In genomic region chr17:68539536-68540469, GRCh38 we compare ENCODE assay signal across 10 cellular contexts. TPM values are rescaled to one million over a fixed set of nuclear protein-coding genes. Genes with fewer than 3 reads are reported as not detected.
DNase-seq lines count a peak whose midpoint lies in the region; ATAC-seq and TF ChIP-seq lines count a peak whose summit lies in the region.
"Had no signal": no experiment of that assay in that cellular context is flagged by ENCODE, and none has a peak within 500 bp of the region (broad histone marks: within the 10 kb centered on the region; RNA-seq: fewer than 3 reads in every experiment).

No MANE protein-coding gene starts in this region.

- H3K9me3 ChIP-seq in endodermal cell (ENCODE audit: control insufficient read depth, low read length), result no peaks in the 10 kb centered on the region
- H3K9me3 ChIP-seq in neural progenitor cell (ENCODE audit: low read depth), result no peaks in the 10 kb centered on the region
- H3K9me3 ChIP-seq: body of pancreas had no signal

- H3K4me3 Mint-ChIP-seq in endodermal cell (no peak overlapping the region), neural progenitor cell (no peak overlapping the region)

- H3K4me1 Mint-ChIP-seq in endodermal cell (no peaks in the 10 kb centered on the region), neural progenitor cell (no peaks in the 10 kb centered on the region)

- H3K36me3 Mint-ChIP-seq in endodermal cell (ENCODE audit: low read depth) (peaks cover 73% of the 10 kb centered on the region), neural progenitor cell (peaks cover 24% of the 10 kb centered on the region)

- DNase-seq in DMS53 (lab: John Stamatoyannopoulos, UW) (peak; percentile 64), HuH-7 (ENCODE audit: low spot score) (peak; percentile 23), endodermal cell (peak; percentile 79), neural progenitor cell (ENCODE audit: low spot score) (peak; percentile 24), SKM-1 (lab: John Stamatoyannopoulos, UW; ENCODE audit: unreplicated experiment) (no peak), germinal center (ENCODE audit: low spot score) (no peak), GM19240 (ENCODE audit: insufficient read length, low spot score) (no peak)
- DNase-seq: NCI-H446 had no signal

- no peaks in the 10 kb centered on the region for H3K27me3 ChIP-seq in endodermal cell (ENCODE audit: control insufficient read depth, insufficient read depth, low read length, poor library complexity, severe bottlenecking)
- no peaks in the 10 kb centered on the region for H3K27me3 ChIP-seq in neural progenitor cell
- H3K27me3 ChIP-seq: body of pancreas had no signal

- no peak overlapping the region for H2AFZ ChIP-seq in neural progenitor cell (replicated peaks)

- H3K9me3 Mint-ChIP-seq in endodermal cell (no peaks in the 10 kb centered on the region), neural progenitor cell (no peaks in the 10 kb centered on the region)

- no peaks in the 10 kb centered on the region for H4K20me1 ChIP-seq in neural progenitor cell (ENCODE audit: low read depth)

- WGBS in endodermal cell (ENCODE audit: insufficient coverage in 1 of 2, insufficient read length in 1 of 2), 2 experiments, result 90 to 91% methylated on average over 15 to 20 of the region's 20 CpGs

- no peak for ATAC-seq in GM18861 (IDR thresholded peaks at IDR 0.05; ENCODE audit: unreplicated experiment)
- ATAC-seq: body of pancreas had no signal

- H3K4me2 ChIP-seq in neural progenitor cell, result no peak overlapping the region

- no peaks in the 10 kb centered on the region for H3K79me2 ChIP-seq in neural progenitor cell (ENCODE audit: low read depth)

- H3K27me3 Mint-ChIP-seq in endodermal cell (ENCODE audit: insufficient read depth) (no peaks in the 10 kb centered on the region), neural progenitor cell (ENCODE audit: insufficient read depth, low read depth) (peaks cover 4% of the 10 kb centered on the region)

- peaks cover 82% of the 10 kb centered on the region for H3K36me3 ChIP-seq in endodermal cell (ENCODE audit: control insufficient read depth, insufficient read depth, low read length)
- H3K36me3 ChIP-seq in neural progenitor cell, result no peaks in the 10 kb centered on the region

- H3K9ac ChIP-seq in endodermal cell (ENCODE audit: extremely low read depth, low read length, poor library complexity, severe bottlenecking), result no peak overlapping the region
- no peak overlapping the region for H3K9ac ChIP-seq in neural progenitor cell

- H3K4me3 ChIP-seq in endodermal cell (ENCODE audit: low read length) (no peak overlapping the region), neural progenitor cell (no peak overlapping the region)
- H3K4me3 ChIP-seq: body of pancreas had no signal

- H3F3A ChIP-seq in neural progenitor cell (ENCODE audit: low read depth), result no peaks in the 10 kb centered on the region

- TF ChIP-seq CTCF in endodermal cell (conservative IDR thresholded peaks at IDR 0.05) (peak; percentile 61), neural progenitor cell (IDR thresholded peaks at IDR 0.05) (peak; percentile 33)

- H3K27ac ChIP-seq in endodermal cell (ENCODE audit: low read depth, low read length), result no peak overlapping the region
- no peak overlapping the region for H3K27ac ChIP-seq in neural progenitor cell
- H3K27ac ChIP-seq: body of pancreas had no signal

- H3K27ac Mint-ChIP-seq in endodermal cell (no peak overlapping the region), neural progenitor cell (no peak overlapping the region)

- no peaks in the 10 kb centered on the region for H3K4me1 ChIP-seq in endodermal cell (ENCODE audit: control insufficient read depth, insufficient read depth, low read length)
- no peaks in the 10 kb centered on the region for H3K4me1 ChIP-seq in neural progenitor cell
- H3K4me1 ChIP-seq: body of pancreas had no signal

RNA-seq across cellular contexts. Expression of gene PRKAR1A, which starts 27.6 kb away (rescaled TPM):
- total RNA-seq in endodermal cell (100 to 1,000 TPM; 194 to 227 TPM), neural progenitor cell (ENCODE audit: low replicate concordance) (155 and 168 TPM in 2 replicates)
- polyA plus RNA-seq in endodermal cell (2013, experiment 1 of 2), result 131 TPM
- polyA plus RNA-seq in endodermal cell (2013, experiment 2 of 2), result 120 TPM

Comparison
In these comparisons a context has a peak if more than half of its experiments do, and no peak if none do; other contexts are left out.
1. DNase-seq: peak in DMS53 (single experiment), HuH-7 (single experiment), endodermal cell (single experiment) and neural progenitor cell (single experiment); none in SKM-1 (single experiment), germinal center (single experiment) and GM19240 (single experiment).